ENCODE assay signal across 20 cellular contexts in genomic region chr21:39104911-39105310, GRCh38.
DNase-seq lines count a peak whose midpoint lies in the region; TF ChIP-seq lines count a peak whose summit lies in the region.
"Had no signal": no experiment of that assay in that cellular context is flagged by ENCODE, and none has a peak within 500 bp of the region (broad histone marks: within the 10 kb centered on the region; RNA-seq: fewer than 3 reads in every experiment).

No MANE protein-coding gene starts in this region.

- H3K4ac ChIP-seq in neuronal stem cell (ENCODE audit: low read length), result no peak overlapping the region

- no peaks in the 10 kb centered on the region for H3K27me3 ChIP-seq in HL-60 (ENCODE audit: insufficient read depth, poor library complexity, severe bottlenecking)
- no peaks in the 10 kb centered on the region for H3K27me3 ChIP-seq in ascending aorta
- H3K27me3 ChIP-seq in muscle layer of duodenum (ENCODE audit: low read depth, low read length), result no peaks in the 10 kb centered on the region
- no peaks in the 10 kb centered on the region for H3K27me3 ChIP-seq in tibial artery
- H3K27me3 ChIP-seq in tibial nerve, result no peaks in the 10 kb centered on the region
- H3K27me3 ChIP-seq in neuronal stem cell (ENCODE audit: control insufficient read depth in 3 of 3, insufficient read depth in 3 of 3, low read depth in 1 of 3, low read length in 3 of 3), result peaks cover 0 to 3% (median 0%) of the 10 kb centered on the region in 3 experiments
- H3K27me3 ChIP-seq: esophagus muscularis mucosa, uterus had no signal

- H3K4me2 ChIP-seq in neuronal stem cell (ENCODE audit: insufficient read depth, low read length, poor library complexity, severe bottlenecking), result no peak overlapping the region
- H3K4me2 ChIP-seq: KMS-11 had no signal

- no peak overlapping the region for H2BK5ac ChIP-seq in neuronal stem cell (ENCODE audit: low read length)

- no peak overlapping the region for H3K18ac ChIP-seq in neuronal stem cell (ENCODE audit: low read length)

- no peak overlapping the region for H2BK120ac ChIP-seq in neuronal stem cell (ENCODE audit: low read depth, low read length)

- H3K4me1 ChIP-seq in ascending aorta (peaks cover 0 to 14% of the 10 kb centered on the region in 2 donors), muscle layer of duodenum (ENCODE audit: control insufficient read depth in 1 of 2, insufficient read depth in 2 of 2, low read length in 2 of 2) (no peaks in the 10 kb centered on the region), tibial artery (peaks cover 0 to 28% (median 17%) of the 10 kb centered on the region in 4 donors), tibial nerve (peaks cover 0 to 7% (median 0%) of the 10 kb centered on the region in 4 donors), neuronal stem cell (ENCODE audit: control insufficient read depth in 2 of 2, insufficient read depth in 1 of 2, low read depth in 1 of 2, low read length in 2 of 2) (peaks cover 0 to 2% of the 10 kb centered on the region in 2 donors)
- H3K4me1 ChIP-seq: uterus had no signal

- H4K8ac ChIP-seq in neuronal stem cell (ENCODE audit: low read depth, low read length), result no peak overlapping the region

- H3K9me3 ChIP-seq in ascending aorta (no peaks in the 10 kb centered on the region), muscle layer of duodenum (ENCODE audit: control insufficient read depth in 1 of 2, low read length in 2 of 2) (no peaks in the 10 kb centered on the region), tibial artery (no peaks in the 10 kb centered on the region), tibial nerve (no peaks in the 10 kb centered on the region), neuronal stem cell (replicated peaks in 1 of 2; ENCODE audit: control insufficient read depth in 2 of 2, insufficient read depth in 1 of 2, low read depth in 1 of 2, low read length in 2 of 2) (peaks cover 2 to 5% of the 10 kb centered on the region in 2 donors)
- H3K9me3 ChIP-seq: esophagus muscularis mucosa, uterus had no signal

- no peak overlapping the region for H2AFZ ChIP-seq in neuronal stem cell (ENCODE audit: low read length)

- H3K4me3 ChIP-seq in HL-60 (replicated peaks; ENCODE audit: insufficient read depth, low read length), result no peak overlapping the region
- no peak overlapping the region for H3K4me3 ChIP-seq in ascending aorta
- no peak overlapping the region for H3K4me3 ChIP-seq in muscle layer of duodenum (ENCODE audit: low read depth in 1 of 2, low read length in 2 of 2)
- H3K4me3 ChIP-seq in tibial artery, result no peak overlapping the region
- no peak overlapping the region for H3K4me3 ChIP-seq in tibial nerve
- H3K4me3 ChIP-seq in neuronal stem cell (ENCODE audit: low read length in 2 of 2), result no peak overlapping the region
- H3K4me3 ChIP-seq: esophagus muscularis mucosa, uterus had no signal

- H3K79me1 ChIP-seq in neuronal stem cell (ENCODE audit: low read depth, low read length), result no peaks in the 10 kb centered on the region

- no peak for TF ChIP-seq POLR2A in tibial nerve (IDR thresholded peaks at IDR 0.05)

- no peak overlapping the region for H3K9ac ChIP-seq in neuronal stem cell (ENCODE audit: low read depth, low read length, poor library complexity)
- H3K9ac ChIP-seq: KMS-11 had no signal

- no peak overlapping the region for H2BK15ac ChIP-seq in neuronal stem cell (ENCODE audit: low read length)

- TF ChIP-seq CTCF in HL-60 (IDR thresholded peaks at IDR 0.05; ENCODE audit: insufficient read depth, low read length) (no peak), ascending aorta (IDR thresholded peaks at IDR 0.05) (no peak), tibial artery (IDR thresholded peaks at IDR 0.05) (no peak), tibial nerve (IDR thresholded peaks at IDR 0.05) (no peak)

- intact Hi-C loops in ascending aorta (cut with DNase I) (loop anchor here (1.0 to 5.0 kb wide), 2 partner anchors 16 to 83 kb away; no protein-coding TSS in a partner anchor), tibial artery (cut with DNase I; ENCODE audit: low total_unique reads) (no loop called here)

- peak overlapping the region; percentile 81 for H3K27ac ChIP-seq in HL-60 (replicated peaks)
- H3K27ac ChIP-seq in ascending aorta, result peak overlapping the region; percentile 32 to 69
- peak overlapping the region; percentile 68 for H3K27ac ChIP-seq in muscle layer of duodenum (ENCODE audit: low read length)
- H3K27ac ChIP-seq in tibial artery, result peak overlapping the region; percentile 74 to 83
- peak overlapping the region in 2 of 4 donors; percentile 48 to 62 for H3K27ac ChIP-seq in tibial nerve
- H3K27ac ChIP-seq in neuronal stem cell (replicated peaks; ENCODE audit: low read length), result no peak overlapping the region
- H3K27ac ChIP-seq: KMS-11 had no signal

- 78 to 83% methylated on average over 4 of the region's 4 CpGs for WGBS in tibial nerve, 2 donors
- no CpG with 5 or more reads among the region's 4 CpGs for WGBS in neuronal stem cell (ENCODE audit: extremely low coverage in 2 of 2, insufficient read length in 2 of 2, insufficient replicate concordance in 1 of 2), 2 donors

- no peak overlapping the region for H4K91ac ChIP-seq in neuronal stem cell (ENCODE audit: low read depth, low read length, poor library complexity)

- H3K36me3 ChIP-seq in ascending aorta, result no peaks in the 10 kb centered on the region
- H3K36me3 ChIP-seq in muscle layer of duodenum (ENCODE audit: control insufficient read depth in 1 of 2, insufficient read depth in 2 of 2, low read length in 2 of 2), result no peaks in the 10 kb centered on the region
- no peaks in the 10 kb centered on the region for H3K36me3 ChIP-seq in tibial artery
- H3K36me3 ChIP-seq in tibial nerve, result no peaks in the 10 kb centered on the region
- H3K36me3 ChIP-seq in neuronal stem cell (replicated peaks in 1 of 2; ENCODE audit: control insufficient read depth in 2 of 2, insufficient read depth in 2 of 2, low read length in 2 of 2), result no peaks in the 10 kb centered on the region
- H3K36me3 ChIP-seq: esophagus muscularis mucosa, uterus had no signal

- DNase-seq in HL-60 (ENCODE audit: low read depth in 1 of 2, low spot score in 1 of 2), result peak in 1 of 2 experiments; percentile 45
- peak in 1 of 2 donors; percentile 63 for DNase-seq in ascending aorta (ENCODE audit: low spot score in 2 of 2)
- peak in 1 of 2 donors; percentile 58 for DNase-seq in tibial artery
- no peak for DNase-seq in tibial nerve (ENCODE audit: low spot score in 2 of 2)
- DNase-seq in AG08395 (ENCODE audit: low spot score), result no peak
- DNase-seq in neuronal stem cell (ENCODE audit: low spot score), result no peak
- DNase-seq: activated B cell treated with CpG ODN at 0.5 μM for 24 hours; activated CD8-positive, alpha-beta memory T cell treated with anti-CD3 and anti-CD28 coated beads for 24 hours; activated naive CD8-positive, alpha-beta T cell treated with anti-CD3 and anti-CD28 coated beads for 36 hours; immature natural killer cell; natural killer cell; NCI-H1417; NCI-H2171 treated with DMSO at 0.1 percent for 48 hours; NCI-H748 treated with DMSO at 0.1 percent for 48 hours; retina; stimulated activated naive CD8-positive, alpha-beta T cell treated with anti-CD3 and anti-CD28 coated beads, Interleukin-15, Interleukin-2, amounts not matched to agents 100 U/mL and 50 U/mL, for 24 hours; uterus had no signal

- no peak overlapping the region for H2BK12ac ChIP-seq in neuronal stem cell (ENCODE audit: low read length)

- TF ChIP-seq EP300 in tibial nerve (IDR thresholded peaks at IDR 0.05), result no peak

- H3K14ac ChIP-seq in neuronal stem cell (ENCODE audit: low read length), result no peak overlapping the region

- no peak overlapping the region for H2AK5ac ChIP-seq in neuronal stem cell (ENCODE audit: low read depth, low read length)

- no peak overlapping the region for H3K23ac ChIP-seq in neuronal stem cell (ENCODE audit: low read depth, low read length, poor library complexity)
